1 cellular context compared by ENCODE assay signal in genomic region chr6:94464018-94464510, GRCh38.
TF ChIP-seq lines count a peak whose summit lies in the region.

No MANE protein-coding gene starts in this region.

TF ChIP-seq in H1, 55 proteins besides CTCF, POLR2A, EP300 and RAD21 (continued from another document):
- TF ChIP-seq CBX8 (IDR thresholded peaks at IDR 0.05; ENCODE audit: borderline replicate concordance, low read depth, low read length) (no peak), CHD1 (IDR thresholded peaks at IDR 0.05; ENCODE audit: low read depth, low read length) (no peak), SP1 (IDR thresholded peaks at IDR 0.05; ENCODE audit: low read depth, low read length) (no peak), SRF (IDR thresholded peaks at IDR 0.05; ENCODE audit: low read depth, low read length) (no peak), CHD7 (IDR thresholded peaks at IDR 0.05; ENCODE audit: insufficient replicate concordance, low read length) (no peak), GTF2F1 (IDR thresholded peaks at IDR 0.05; ENCODE audit: borderline replicate concordance, low read depth, low read length) (no peak), ZNF274 (IDR thresholded peaks at IDR 0.05; ENCODE audit: borderline replicate concordance, extremely low read depth, low read length) (no peak)
